Comparison of ENCODE assay signal across 9 cellular contexts in the genomic region with DNA sequence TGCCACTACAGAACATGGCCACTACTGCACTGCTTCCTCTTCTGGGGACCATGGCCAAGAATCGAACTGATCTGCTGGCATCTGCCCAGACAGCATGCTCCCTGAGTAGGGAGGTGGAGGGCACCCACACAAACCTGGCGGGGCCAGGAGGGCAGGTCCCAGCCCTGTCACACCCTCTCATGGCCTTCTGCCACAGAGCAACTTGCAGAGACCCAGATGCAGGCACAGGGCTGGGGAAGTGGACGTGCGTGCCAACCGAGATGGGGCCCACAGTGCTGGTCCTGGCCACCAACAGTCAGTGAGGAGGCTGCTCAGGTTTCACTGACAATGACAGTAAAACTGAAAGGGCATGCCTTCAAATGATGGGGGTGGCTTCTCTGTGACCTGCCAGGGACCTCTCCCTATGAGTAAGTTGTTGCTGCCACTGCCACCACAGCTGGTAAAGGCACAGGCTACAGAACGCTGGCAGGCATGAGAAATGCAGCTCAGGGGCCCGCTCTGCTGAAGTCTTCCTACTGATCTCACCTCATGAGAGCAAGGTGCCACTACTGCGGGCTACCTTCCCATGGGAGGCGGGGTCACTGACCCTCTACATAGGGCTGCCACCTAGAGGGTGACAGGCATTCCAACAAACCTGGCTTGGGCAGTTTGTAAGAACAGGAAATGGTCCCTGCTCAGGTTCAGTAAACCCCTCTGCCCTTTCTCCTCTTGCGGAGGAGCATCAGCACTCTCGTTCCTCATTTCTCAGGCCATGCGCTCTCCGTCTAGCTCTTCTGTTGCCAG. TPM values are rescaled to one million over a fixed set of nuclear protein-coding genes. Genes with fewer than 3 reads are reported as not detected.
DNase-seq lines count a peak whose midpoint lies in the region; ATAC-seq, FAIRE-seq and TF ChIP-seq lines count a peak whose summit lies in the region.
"Had no signal": no experiment of that assay in that cellular context is flagged by ENCODE, and none has a peak within 500 bp of the region (broad histone marks: within the 10 kb centered on the region; RNA-seq: fewer than 3 reads in every experiment).

No MANE protein-coding gene starts in this region.

- CTCF ChIA-PET in A673 (lab: Charles Lee) = no interaction called here

- TF ChIP-seq POLR2A in body of pancreas (IDR thresholded peaks at IDR 0.05) = no peak

- POLR2A ChIA-PET in A673 (lab: Charles Lee; ENCODE audit: low non-redundant PET) = no interaction called here

- no peaks in the 10 kb centered on the region for H3K9me3 ChIP-seq in body of pancreas
- H3K9me3 ChIP-seq in A673 (ENCODE audit: low read depth, low read length, poor library complexity, severe bottlenecking) = no peaks in the 10 kb centered on the region

- DNase-seq in body of pancreas = peak in 3 of 4 donors; percentile 47 to 71 (median 57)
- DNase-seq in stimulated activated CD4-positive, alpha-beta T cell treated with anti-CD3 and anti-CD28 coated beads, Interleukin-15, amount 100 ng/mL, for 48 hours (ENCODE audit: low read depth in 2 of 2) = peak; percentile 74 to 78
- DNase-seq in A673 (ENCODE audit: low spot score) = no peak
- DNase-seq in frontal cortex (ENCODE audit: low spot score in 2 of 2) = no peak
- no peak for DNase-seq in DMS 273 treated with DMSO at 0.1 percent for 48 hours (lab: John Stamatoyannopoulos, UW)

- 76 to 81% methylated on average over 9 to 13 of the region's 13 CpGs for WGBS in body of pancreas, 2 donors

- peak; percentile 60 for TF ChIP-seq CTCF in GM12872 (IDR thresholded peaks at IDR 0.05; ENCODE audit: insufficient read depth, low read depth, low read length)
- TF ChIP-seq CTCF in body of pancreas (IDR thresholded peaks at IDR 0.05) = no peak
- no peak for TF ChIP-seq CTCF in A673 (conservative IDR thresholded peaks at IDR 0.05; ENCODE audit: low read depth, low read length)

- FAIRE-seq in frontal cortex (lab: Jason Lieb, UNC) = no peak

- no peak overlapping the region for H3K4me3 ChIP-seq in body of pancreas
- H3K4me3 ChIP-seq in A673 (ENCODE audit: low read depth, low read length, poor library complexity, severe bottlenecking) = no peak overlapping the region

- ATAC-seq in GM21381 (IDR thresholded peaks at IDR 0.05; ENCODE audit: unreplicated experiment) = peak; percentile 76
- peak; percentile 71 for ATAC-seq in HG03520 (IDR thresholded peaks at IDR 0.05; ENCODE audit: unreplicated experiment)
- ATAC-seq in body of pancreas = peak; percentile 22

- intact Hi-C loops in body of pancreas (cut with DNase I) = no loop called here
- intact Hi-C loops in A673 (cut with micrococcal nuclease; ENCODE audit: unreplicated experiment) = no loop called here

- H3K27ac ChIP-seq in body of pancreas = peak overlapping the region in 2 of 4 donors; percentile 42 to 55
- H3K27ac ChIP-seq in A673 (ENCODE audit: low read depth, low read length, poor library complexity, severe bottlenecking) = no peak overlapping the region
- H3K27ac ChIP-seq: epithelial cell of prostate had no signal

- H3K36me3 ChIP-seq in body of pancreas (replicated peaks in 1 of 2; ENCODE audit: insufficient read depth in 1 of 2, low read depth in 2 of 2) (no peaks in the 10 kb centered on the region), A673 (ENCODE audit: insufficient read depth, low read length, poor library complexity, severe bottlenecking) (peaks cover 11% of the 10 kb centered on the region)

- H3K27me3 ChIP-seq in body of pancreas (no peaks in the 10 kb centered on the region), A673 (replicated peaks; ENCODE audit: insufficient read depth, low read depth, low read length, poor library complexity) (no peaks in the 10 kb centered on the region)

- BruUV-seq in A673 (replicated peaks; lab: Mats Ljungman, UMichigan) = no TSS peak

- H3K4me1 ChIP-seq in body of pancreas = peaks cover 13% of the 10 kb centered on the region
- peaks cover 12% of the 10 kb centered on the region for H3K4me1 ChIP-seq in A673 (ENCODE audit: insufficient read depth, low read length, poor library complexity, severe bottlenecking)

RNA-seq across cellular contexts. Expression of gene HIC1, which starts 15.5 kb away (rescaled TPM):
- 10 to 100 TPM in 1 of 2 donors, 1 to 10 TPM in 1; 9.6 to 18.1 TPM for total RNA-seq in body of pancreas
- 0.84 and 1.5 TPM in 2 replicates for total RNA-seq in A673 (2021)
- total RNA-seq in frontal cortex = 3.3 TPM

RNA-seq across cellular contexts. Expression of gene OVCA2, which starts 28.6 kb away (rescaled TPM):
- total RNA-seq in body of pancreas = 10 to 100 TPM; 17.1 to 36.3 TPM
- total RNA-seq in A673 (2021) = 30.7 and 33.1 TPM in 2 replicates
- total RNA-seq in frontal cortex = 14.7 TPM

RNA-seq across cellular contexts. Expression of gene DPH1, which starts 40.5 kb away (rescaled TPM):
- total RNA-seq in body of pancreas (10 to 100 TPM; 34.8 to 77.8 TPM), A673 (2021) (51.1 and 60.8 TPM in 2 replicates), frontal cortex (21.6 TPM)

RNA-seq across cellular contexts. Expression of gene RTN4RL1, which starts 45.3 kb away (rescaled TPM):
- total RNA-seq in body of pancreas (1 to 10 TPM; 3.1 to 3.6 TPM), A673 (2021) (0.80 and 1.0 TPM in 2 replicates), frontal cortex (20.4 TPM)

Comparison
In these comparisons a context has a peak if more than half of its experiments do, and no peak if none do; other contexts are left out.
1. ATAC-seq: peak in every context shown above with its lines; median percentile 76 in GM21381; 71 in HG03520; 22 in body of pancreas.
2. DNase-seq: peak in body of pancreas (3 of 4) and stimulated activated CD4-positive, alpha-beta T cell treated with anti-CD3 and anti-CD28 coated beads, Interleukin-15, amount 100 ng/mL, for 48 hours (2 of 2); none in A673 (single experiment), frontal cortex (0 of 2) and DMS 273 treated with DMSO at 0.1 percent for 48 hours (single experiment).